In genomic region chr19:53365899-53366493, GRCh38 we compare ENCODE assay signal across 8 cellular contexts. TPM values are rescaled to one million over a fixed set of nuclear protein-coding genes. Genes with fewer than 3 reads are reported as not detected.
DNase-seq lines count a peak whose midpoint lies in the region; ATAC-seq, FAIRE-seq and TF ChIP-seq lines count a peak whose summit lies in the region.

No MANE protein-coding gene starts in this region.

- H3K36me3 ChIP-seq in WERI-Rb-1: no peaks in the 10 kb centered on the region
- H3K36me3 ChIP-seq in endothelial cell of umbilical vein (ENCODE audit: control insufficient read depth in 2 of 2, extremely low read depth in 1 of 2, insufficient read depth in 2 of 2, low read length in 2 of 2): no peaks in the 10 kb centered on the region
- H3K36me3 ChIP-seq in upper lobe of right lung: no peaks in the 10 kb centered on the region

- no peaks in the 10 kb centered on the region for H3K9me1 ChIP-seq in endothelial cell of umbilical vein (replicated peaks; ENCODE audit: control insufficient read depth, extremely low read depth, insufficient read depth, low read length)

- H3K9me3 ChIP-seq in WERI-Rb-1 (ENCODE audit: severe bottlenecking): no peaks in the 10 kb centered on the region
- H3K9me3 ChIP-seq in endothelial cell of umbilical vein (replicated peaks; ENCODE audit: control insufficient read depth, insufficient read depth, low read length): no peaks in the 10 kb centered on the region
- no peaks in the 10 kb centered on the region for H3K9me3 ChIP-seq in upper lobe of right lung

- TSS peak; percentile 86 for BruUV-seq in endothelial cell of umbilical vein (replicated peaks; lab: Mats Ljungman, UMichigan)

- H4K20me1 ChIP-seq in endothelial cell of umbilical vein (replicated peaks; ENCODE audit: control insufficient read depth, extremely low read depth, insufficient read depth, low read length): no peaks in the 10 kb centered on the region

- intact Hi-C loops in endothelial cell of umbilical vein (cut with micrococcal nuclease): loop anchor here (1.0 to 10.0 kb wide), 3 partner anchors 29 to 171 kb away; partner anchors contain the start of genes VN1R2, ZNF677 and ZNF765
- intact Hi-C loops in upper lobe of right lung (cut with DNase I): no loop called here

- no peaks in the 10 kb centered on the region for H3K27me3 Mint-ChIP-seq in natural killer cell treated with Interleukin-12 subunit alpha and Interleukin-12 subunit beta and Interleukin-15 and Interleukin-18, amount 100 ng/mL, for 72 hours

- H3K4me2 ChIP-seq in endothelial cell of umbilical vein (ENCODE audit: insufficient read depth, low read length): peak overlapping the region; percentile 89

- H3K4me3 Mint-ChIP-seq in natural killer cell treated with Interleukin-12 subunit alpha and Interleukin-12 subunit beta and Interleukin-15 and Interleukin-18, amount 100 ng/mL, for 72 hours: peak overlapping the region; percentile 89

- peak overlapping the region; percentile 77 to 89 for H3K27ac Mint-ChIP-seq in natural killer cell treated with Interleukin-12 subunit alpha and Interleukin-12 subunit beta and Interleukin-15 and Interleukin-18, amount 100 ng/mL, for 72 hours

- H3K4me1 ChIP-seq in endothelial cell of umbilical vein (ENCODE audit: control insufficient read depth, extremely low read depth, insufficient read depth, low read length) (peaks cover 2% of the 10 kb centered on the region), upper lobe of right lung (peaks cover 6% of the 10 kb centered on the region)

- H3K4me1 Mint-ChIP-seq in natural killer cell treated with Interleukin-12 subunit alpha and Interleukin-12 subunit beta and Interleukin-15 and Interleukin-18, amount 100 ng/mL, for 72 hours (ENCODE audit: low read depth in 2 of 2): peaks cover 18 to 21% of the 10 kb centered on the region in 2 donors

- dilution Hi-C loops in endothelial cell of umbilical vein (cut with MboI; ENCODE audit: extremely low pct_ligation_motif_present, low sequenced_read_pairs): no loop called here

- H3K27me3 ChIP-seq in WERI-Rb-1 (ENCODE audit: insufficient read depth, low read depth, severe bottlenecking) (peaks cover 8% of the 10 kb centered on the region), endothelial cell of umbilical vein (ENCODE audit: control insufficient read depth in 2 of 2, insufficient read depth in 2 of 2, low read length in 2 of 2) (no peaks in the 10 kb centered on the region), upper lobe of right lung (no peaks in the 10 kb centered on the region)

- no peaks in the 10 kb centered on the region for H3K9me3 Mint-ChIP-seq in natural killer cell treated with Interleukin-12 subunit alpha and Interleukin-12 subunit beta and Interleukin-15 and Interleukin-18, amount 100 ng/mL, for 72 hours

- H3K4me3 ChIP-seq in WERI-Rb-1 (ENCODE audit: low read depth, low read length) (peak overlapping the region; percentile 78), endothelial cell of umbilical vein (replicated peaks in 1 of 3; ENCODE audit: insufficient read depth in 1 of 3, low read depth in 1 of 3, low read length in 3 of 3) (peak overlapping the region; percentile 53 to 88 (median 56)), upper lobe of right lung (peak overlapping the region; percentile 85)

- no peak for TF ChIP-seq POLR2A in endothelial cell of umbilical vein (IDR thresholded peaks at IDR 0.05; ENCODE audit: low read depth, low read length)

- ATAC-seq in GM19025 (IDR thresholded peaks at IDR 0.05; ENCODE audit: low read depth, unreplicated experiment) (peak; percentile 33), HG03354 (IDR thresholded peaks at IDR 0.05; ENCODE audit: poor library complexity, severe bottlenecking, unreplicated experiment) (peak; percentile 40), upper lobe of right lung (peak; percentile 58)
- ATAC-seq in natural killer cell treated with Interleukin-12 subunit alpha and Interleukin-12 subunit beta and Interleukin-15 and Interleukin-18, amount 100 ng/mL, for 72 hours: peak; percentile 50 to 59

- FAIRE-seq in endothelial cell of umbilical vein (lab: Jason Lieb, UNC): no peak

- CTCF ChIA-PET in endothelial cell of umbilical vein (lab: Charles Lee): no interaction called here

- peak overlapping the region; percentile 100 for H2AFZ ChIP-seq in endothelial cell of umbilical vein (ENCODE audit: low read depth, low read length)

- H3K27ac ChIP-seq in WERI-Rb-1 (peak overlapping the region; percentile 66), endothelial cell of umbilical vein (ENCODE audit: insufficient read depth, low read depth, low read length) (no peak overlapping the region), upper lobe of right lung (peak overlapping the region; percentile 61)

- DNase-seq in AML-193 (lab: John Stamatoyannopoulos, UW) (peak; percentile 32 to 55), WERI-Rb-1 (peak; percentile 48), endothelial cell of umbilical vein (ENCODE audit: low read depth, low spot score) (no peak), upper lobe of right lung (no peak), mesenteric fat pad (ENCODE audit: low spot score) (no peak)
- no peak for DNase-seq in natural killer cell treated with Interleukin-12 subunit alpha and Interleukin-12 subunit beta and Interleukin-15 and Interleukin-18, amount 100 ng/mL, for 72 hours (ENCODE audit: low spot score)

- no peak for TF ChIP-seq CTCF in WERI-Rb-1 (IDR thresholded peaks at IDR 0.05; ENCODE audit: low read depth, low read length)
- no peak for TF ChIP-seq CTCF in endothelial cell of umbilical vein (IDR thresholded peaks at IDR 0.05; ENCODE audit: extremely low read depth in 1 of 2, insufficient read depth in 1 of 2, low read depth in 1 of 2, low read length in 2 of 2)
- no peak for TF ChIP-seq CTCF in upper lobe of right lung (IDR thresholded peaks at IDR 0.05)

- POLR2A ChIA-PET in endothelial cell of umbilical vein (lab: Charles Lee): no interaction called here

- peak overlapping the region; percentile 53 for H3K9ac ChIP-seq in endothelial cell of umbilical vein (replicated peaks; ENCODE audit: extremely low read depth, insufficient read depth, low read length)

- H3K79me2 ChIP-seq in endothelial cell of umbilical vein (ENCODE audit: control insufficient read depth, insufficient read depth, low read length): no peaks in the 10 kb centered on the region

- H3K36me3 Mint-ChIP-seq in natural killer cell treated with Interleukin-12 subunit alpha and Interleukin-12 subunit beta and Interleukin-15 and Interleukin-18, amount 100 ng/mL, for 72 hours: peaks cover 15% of the 10 kb centered on the region

TF ChIP-seq in endothelial cell of umbilical vein, 7 proteins besides CTCF, POLR2A, EP300 and RAD21:
- TF ChIP-seq MYC (IDR thresholded peaks at IDR 0.05; ENCODE audit: low read depth, low read length) (no peak), FOS (IDR thresholded peaks at IDR 0.05; ENCODE audit: borderline replicate concordance, insufficient read depth, low read length) (no peak), GATA2 (IDR thresholded peaks at IDR 0.05; ENCODE audit: insufficient read depth, insufficient read length, low read depth, low read length) (no peak)
- TF ChIP-seq, protein P1, sequence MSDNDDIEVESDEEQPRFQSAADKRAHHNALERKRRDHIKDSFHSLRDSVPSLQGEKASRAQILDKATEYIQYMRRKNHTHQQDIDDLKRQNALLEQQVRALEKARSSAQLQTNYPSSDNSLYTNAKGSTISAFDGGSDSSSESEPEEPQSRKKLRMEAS (IDR thresholded peaks at IDR 0.05; ENCODE audit: insufficient read depth, insufficient read length): no peak

RNA-seq across cellular contexts. Expression of gene ZNF525, which starts 0.5 kb away (rescaled TPM):
- total RNA-seq in endothelial cell of umbilical vein (3.7 and 3.8 TPM in 2 replicates), upper lobe of right lung (9.4 TPM), mesenteric fat pad (4.8 TPM)
- 0.59 and 1.2 TPM in 2 replicates for polyA plus RNA-seq in endothelial cell of umbilical vein
- 1.2 and 1.3 TPM in 2 replicates for polyA plus RNA-seq in endothelial cell of umbilical vein (2011; cell fraction: cytosol; rRNA removed)
- 3.6 and 4.1 TPM in 2 replicates for polyA plus RNA-seq in endothelial cell of umbilical vein (2011; cell fraction: nucleus; rRNA removed)
- 1.9 and 2.1 TPM in 2 replicates for polyA plus RNA-seq in endothelial cell of umbilical vein (2012)
- 1.2 and 3.0 TPM in 2 replicates for polyA minus RNA-seq in endothelial cell of umbilical vein
- 2.0 TPM for polyA minus RNA-seq in endothelial cell of umbilical vein (2011; cell fraction: cytosol; rRNA and poly(A)+ RNA removed)
- polyA minus RNA-seq in endothelial cell of umbilical vein (2011; cell fraction: nucleus; rRNA and poly(A)+ RNA removed): 1.8 and 3.7 TPM in 2 replicates
- 10 to 100 TPM; 12.3 to 18.6 TPM for total RNA-seq in natural killer cell treated with Interleukin-12 subunit alpha and Interleukin-12 subunit beta and Interleukin-15 and Interleukin-18, amount 100 ng/mL, for 72 hours

RNA-seq across cellular contexts. Expression of gene ZNF765, which starts 29.0 kb away (rescaled TPM):
- 7.3 and 7.7 TPM in 2 replicates for total RNA-seq in endothelial cell of umbilical vein
- polyA plus RNA-seq in endothelial cell of umbilical vein: 2.5 and 2.7 TPM in 2 replicates
- 2.5 and 2.7 TPM in 2 replicates for polyA plus RNA-seq in endothelial cell of umbilical vein (2011; cell fraction: cytosol; rRNA removed)
- polyA plus RNA-seq in endothelial cell of umbilical vein (2011; cell fraction: nucleus; rRNA removed): 10.9 and 13.6 TPM in 2 replicates
- polyA plus RNA-seq in endothelial cell of umbilical vein (2012): 5.0 and 5.7 TPM in 2 replicates
- 9.4 and 10.1 TPM in 2 replicates for polyA minus RNA-seq in endothelial cell of umbilical vein
- 4.3 TPM for polyA minus RNA-seq in endothelial cell of umbilical vein (2011; cell fraction: cytosol; rRNA and poly(A)+ RNA removed)
- polyA minus RNA-seq in endothelial cell of umbilical vein (2011; cell fraction: nucleus; rRNA and poly(A)+ RNA removed): 10.8 and 15.8 TPM in 2 replicates
- 10 to 100 TPM in 1 of 2 donors, 1 to 10 TPM in 1; 7.7 to 13.5 TPM for total RNA-seq in natural killer cell treated with Interleukin-12 subunit alpha and Interleukin-12 subunit beta and Interleukin-15 and Interleukin-18, amount 100 ng/mL, for 72 hours
- 12.4 TPM for total RNA-seq in upper lobe of right lung
- total RNA-seq in mesenteric fat pad: 7.5 TPM

RNA-seq across cellular contexts. Expression of gene ZNF845, which starts 32.4 kb away (rescaled TPM):
- total RNA-seq in endothelial cell of umbilical vein (4.6 and 5.0 TPM in 2 replicates), upper lobe of right lung (7.8 TPM), mesenteric fat pad (4.8 TPM)
- polyA plus RNA-seq in endothelial cell of umbilical vein: 0.78 and 0.88 TPM in 2 replicates
- 1.2 and 1.5 TPM in 2 replicates for polyA plus RNA-seq in endothelial cell of umbilical vein (2011; cell fraction: cytosol; rRNA removed)
- polyA plus RNA-seq in endothelial cell of umbilical vein (2011; cell fraction: nucleus; rRNA removed): 1.9 and 2.3 TPM in 2 replicates
- 3.5 and 4.0 TPM in 2 replicates for polyA plus RNA-seq in endothelial cell of umbilical vein (2012)
- 4.1 and 5.8 TPM in 2 replicates for polyA minus RNA-seq in endothelial cell of umbilical vein
- polyA minus RNA-seq in endothelial cell of umbilical vein (2011; cell fraction: cytosol; rRNA and poly(A)+ RNA removed): 2.9 TPM
- 3.0 and 5.0 TPM in 2 replicates for polyA minus RNA-seq in endothelial cell of umbilical vein (2011; cell fraction: nucleus; rRNA and poly(A)+ RNA removed)
- total RNA-seq in natural killer cell treated with Interleukin-12 subunit alpha and Interleukin-12 subunit beta and Interleukin-15 and Interleukin-18, amount 100 ng/mL, for 72 hours: 1 to 10 TPM; 5.5 to 7.9 TPM

Comparison
In these comparisons a context has a peak if more than half of its experiments do, and no peak if none do; other contexts are left out.
1. DNase-seq: peak in AML-193 (2 of 2) and WERI-Rb-1 (single experiment); none in endothelial cell of umbilical vein (single experiment), natural killer cell treated with Interleukin-12 subunit alpha and Interleukin-12 subunit beta and Interleukin-15 and Interleukin-18, amount 100 ng/mL, for 72 hours (single experiment), upper lobe of right lung (single experiment) and mesenteric fat pad (single experiment).
2. Peak in every context shown above with its lines, with median percentiles within 50 percentile points of each other: ATAC-seq and H3K4me3 ChIP-seq.